In genomic region chr18:59467497-59467896, GRCh38 we compare ENCODE assay signal across 34 cellular contexts.
"Had no signal": no experiment of that assay in that cellular context is flagged by ENCODE, and none has a peak within 500 bp of the region (broad histone marks: within the 10 kb centered on the region; RNA-seq: fewer than 3 reads in every experiment).

No MANE protein-coding gene starts in this region.

- H3K36me3 Mint-ChIP-seq: activated CD8-positive, alpha-beta memory T cell treated with anti-CD3 and anti-CD28 coated beads, Interleukin-2, amount 10 ng/mL, durations not matched to agents 7 days and 5 days; activated naive CD4-positive, alpha-beta T cell treated with anti-CD3 and anti-CD28 coated beads, Interleukin-2, amount 10 ng/mL, durations not matched to agents 7 days and 5 days; activated naive CD4-positive, alpha-beta T cell treated with anti-CD3 and anti-CD28 coated beads, Interleukin-2, amount 50 U/mL, for 72 hours; activated naive CD8-positive, alpha-beta T cell treated with anti-CD3 and anti-CD28 coated beads, Interleukin-2, amount 10 ng/mL, durations not matched to agents 7 days and 5 days; brain had no signal

- DNase-seq: activated B cell treated with CpG ODN at 0.5 μM for 24 hours; activated CD4-positive, alpha-beta T cell treated with anti-CD3 and anti-CD28 coated beads for 48 hours; activated CD4-positive, alpha-beta T cell treated with anti-CD3 and anti-CD28 coated beads, Interleukin-2, amount 50 U/mL, for 1 hour; activated CD4-positive, alpha-beta T cell treated with anti-CD3 and anti-CD28 coated beads, Interleukin-2, amount 50 U/mL, for 48 hours; activated CD8-positive, alpha-beta memory T cell treated with anti-CD3 and anti-CD28 coated beads, Interleukin-2, amount 10 ng/mL, durations not matched to agents 7 days and 5 days; activated CD8-positive, alpha-beta memory T cell treated with anti-CD3 and anti-CD28 coated beads, Interleukin-2, amount 50 U/mL, for 4 hours; activated CD8-positive, alpha-beta T cell treated with anti-CD3 and anti-CD28 coated beads, Interleukin-2, amount 10 ng/mL, durations not matched to agents 7 days and 5 days; activated gamma-delta T cell; activated naive CD4-positive, alpha-beta T cell; activated naive CD4-positive, alpha-beta T cell treated with anti-CD3 and anti-CD28 coated beads, Interleukin-2, amount 10 ng/mL, durations not matched to agents 7 days and 5 days; activated naive CD8-positive, alpha-beta T cell treated with anti-CD3 and anti-CD28 coated beads, Interleukin-2, amount 10 ng/mL, durations not matched to agents 7 days and 5 days; activated T-cell treated with anti-CD3 and anti-CD28 coated beads, Interleukin-2, amount 50 U/mL, for 1 hour; activated T-cell treated with anti-CD3 and anti-CD28 coated beads, Interleukin-2, amount 50 U/mL, for 48 hours; dorsolateral prefrontal cortex; effector memory CD4-positive, alpha-beta T cell; endodermal cell; erythroblast; foreskin melanocyte; heart right ventricle; T-helper 1 cell; T-helper 17 cell; T1000; WERI-Rb-1 had no signal

- H3K27me3 ChIP-seq: ascending aorta, esophagus muscularis mucosa, gastroesophageal sphincter, heart right ventricle had no signal

- H3K27ac Mint-ChIP-seq: activated B cell treated with CpG ODN at 0.5 μM for 24 hours; activated CD8-positive, alpha-beta memory T cell treated with anti-CD3 and anti-CD28 coated beads, Interleukin-2, amount 10 ng/mL, durations not matched to agents 7 days and 5 days; activated CD8-positive, alpha-beta T cell treated with anti-CD3 and anti-CD28 coated beads, Interleukin-2, amount 10 ng/mL, durations not matched to agents 7 days and 5 days; activated naive CD4-positive, alpha-beta T cell treated with anti-CD3 and anti-CD28 coated beads, Interleukin-2, amount 10 ng/mL, durations not matched to agents 7 days and 5 days; activated naive CD4-positive, alpha-beta T cell treated with anti-CD3 and anti-CD28 coated beads, Interleukin-2, amount 50 U/mL, for 72 hours; activated naive CD8-positive, alpha-beta T cell treated with anti-CD3 and anti-CD28 coated beads, Interleukin-2, amount 10 ng/mL, durations not matched to agents 7 days and 5 days; activated T-helper 1 cell treated with anti-CD3 and anti-CD28 coated beads, Interleukin-12 subunit alpha, Interleukin-12 subunit beta, Interleukin-2, Interleukin-4 antibody, amounts not matched to agents 30 ng/mL and 10 ng/mL and 1 ng/mL, durations not matched to agents 14 hours and 24 hours and 36 hours; brain; dendritic cell treated with granulocyte-macrophage colony-stimulating factor and Interleukin-4, amounts not matched to agents 40 ng/mL and 50 ng/mL, for 4 days; endodermal cell; T-helper 17 cell; T-helper 2 cell treated with Interferon-gamma antibody and Interleukin-4, amounts not matched to agents 5 μg/mL and 100 μg/mL, for 36 hours had no signal

- H3K9me3 Mint-ChIP-seq: activated B cell treated with CpG ODN at 0.5 μM for 24 hours; activated naive CD4-positive, alpha-beta T cell treated with anti-CD3 and anti-CD28 coated beads, Interleukin-2, amount 10 ng/mL, durations not matched to agents 7 days and 5 days; activated naive CD4-positive, alpha-beta T cell treated with anti-CD3 and anti-CD28 coated beads, Interleukin-2, amount 50 U/mL, for 72 hours; activated naive CD8-positive, alpha-beta T cell treated with anti-CD3 and anti-CD28 coated beads, Interleukin-2, amount 10 ng/mL, durations not matched to agents 7 days and 5 days; activated T-helper 1 cell treated with anti-CD3 and anti-CD28 coated beads, Interleukin-12 subunit alpha, Interleukin-12 subunit beta, Interleukin-2, Interleukin-4 antibody, amounts not matched to agents 30 ng/mL and 10 ng/mL and 1 ng/mL, durations not matched to agents 14 hours and 24 hours and 36 hours; brain; central memory CD8-positive, alpha-beta T cell; dendritic cell treated with granulocyte-macrophage colony-stimulating factor and Interleukin-4, amounts not matched to agents 40 ng/mL and 50 ng/mL, for 4 days; endodermal cell; T-helper 2 cell treated with Interferon-gamma antibody and Interleukin-4, amounts not matched to agents 5 μg/mL and 100 μg/mL, for 36 hours had no signal

- H3K4me3 Mint-ChIP-seq: activated B cell treated with CpG ODN at 0.5 μM for 24 hours; activated CD8-positive, alpha-beta memory T cell treated with anti-CD3 and anti-CD28 coated beads, Interleukin-2, amount 10 ng/mL, durations not matched to agents 7 days and 5 days; activated CD8-positive, alpha-beta T cell treated with anti-CD3 and anti-CD28 coated beads, Interleukin-2, amount 10 ng/mL, durations not matched to agents 7 days and 5 days; activated naive CD4-positive, alpha-beta T cell treated with anti-CD3 and anti-CD28 coated beads, Interleukin-2, amount 10 ng/mL, durations not matched to agents 7 days and 5 days; activated naive CD8-positive, alpha-beta T cell treated with anti-CD3 and anti-CD28 coated beads, Interleukin-2, amount 10 ng/mL, durations not matched to agents 7 days and 5 days; activated T-helper 1 cell treated with anti-CD3 and anti-CD28 coated beads, Interleukin-12 subunit alpha, Interleukin-12 subunit beta, Interleukin-2, Interleukin-4 antibody, amounts not matched to agents 30 ng/mL and 10 ng/mL and 1 ng/mL, durations not matched to agents 14 hours and 24 hours and 36 hours; brain; central memory CD8-positive, alpha-beta T cell; dendritic cell treated with granulocyte-macrophage colony-stimulating factor and Interleukin-4, amounts not matched to agents 40 ng/mL and 50 ng/mL, for 4 days; endodermal cell; T-helper 17 cell; T-helper 2 cell treated with Interferon-gamma antibody and Interleukin-4, amounts not matched to agents 5 μg/mL and 100 μg/mL, for 36 hours had no signal

- H3K4me3 ChIP-seq: ascending aorta, coronary artery, dorsolateral prefrontal cortex, esophagus muscularis mucosa, gastroesophageal sphincter, heart right ventricle had no signal

- ATAC-seq: activated CD4-positive, CD25-positive, alpha-beta regulatory T cell treated with anti-CD3 and anti-CD28 coated beads, Interleukin-2, amount 50 U/mL, for 24 hours; activated CD8-positive, alpha-beta memory T cell treated with anti-CD3 and anti-CD28 coated beads, Interleukin-2, amount 10 ng/mL, durations not matched to agents 7 days and 5 days; activated CD8-positive, alpha-beta T cell treated with anti-CD3 and anti-CD28 coated beads, Interleukin-2, amount 10 ng/mL, durations not matched to agents 7 days and 5 days; activated naive CD4-positive, alpha-beta T cell treated with anti-CD3 and anti-CD28 coated beads, Interleukin-2, amount 50 U/mL, for 72 hours; gastroesophageal sphincter; heart right ventricle; T-helper 17 cell had no signal

- H3K9me3 ChIP-seq: ascending aorta, esophagus muscularis mucosa, gastroesophageal sphincter, heart right ventricle had no signal

- H3K4me1 Mint-ChIP-seq: activated B cell treated with CpG ODN at 0.5 μM for 24 hours; activated CD8-positive, alpha-beta memory T cell treated with anti-CD3 and anti-CD28 coated beads, Interleukin-2, amount 10 ng/mL, durations not matched to agents 7 days and 5 days; activated naive CD4-positive, alpha-beta T cell treated with anti-CD3 and anti-CD28 coated beads, Interleukin-2, amount 10 ng/mL, durations not matched to agents 7 days and 5 days; activated naive CD8-positive, alpha-beta T cell treated with anti-CD3 and anti-CD28 coated beads, Interleukin-2, amount 10 ng/mL, durations not matched to agents 7 days and 5 days; brain; central memory CD8-positive, alpha-beta T cell; endodermal cell; T-helper 17 cell had no signal

- H3K27ac ChIP-seq: ascending aorta, coronary artery, dorsolateral prefrontal cortex, esophagus muscularis mucosa, gastroesophageal sphincter, heart right ventricle, WERI-Rb-1 had no signal

- H3K4me1 ChIP-seq: ascending aorta had no signal

- H3K36me3 ChIP-seq: ascending aorta, esophagus muscularis mucosa, gastroesophageal sphincter, heart right ventricle, WERI-Rb-1 had no signal

- H3K27me3 Mint-ChIP-seq: activated CD8-positive, alpha-beta memory T cell treated with anti-CD3 and anti-CD28 coated beads, Interleukin-2, amount 10 ng/mL, durations not matched to agents 7 days and 5 days had no signal
